In genomic region chr5:102797485-102797884, GRCh38 we compare ENCODE assay signal across 22 cellular contexts.
"Had no signal": no experiment of that assay in that cellular context is flagged by ENCODE, and none has a peak within 500 bp of the region (broad histone marks: within the 10 kb centered on the region; RNA-seq: fewer than 3 reads in every experiment).

No MANE protein-coding gene starts in this region.

- H3K4me3 ChIP-seq: hepatocyte, spleen, upper lobe of left lung had no signal

- H3K36me3 ChIP-seq: spleen, upper lobe of left lung, WERI-Rb-1 had no signal

- H3K27ac ChIP-seq: hepatocyte, spleen, upper lobe of left lung, WERI-Rb-1 had no signal

- H3K9me3 ChIP-seq: spleen, upper lobe of left lung had no signal

- H3K27me3 ChIP-seq: hepatocyte, spleen, upper lobe of left lung had no signal

- ATAC-seq: activated CD8-positive, alpha-beta memory T cell treated with anti-CD3 and anti-CD28 coated beads, Interleukin-2, amount 10 ng/mL, durations not matched to agents 7 days and 5 days; activated CD8-positive, alpha-beta T cell treated with anti-CD3 and anti-CD28 coated beads for 36 hours; left ventricle myocardium superior; naive thymus-derived CD8-positive, alpha-beta T cell; stimulated activated naive CD8-positive, alpha-beta T cell treated with anti-CD3 and anti-CD28 coated beads, Interleukin-15, Interleukin-2, amounts not matched to agents 100 U/mL and 50 U/mL, for 24 hours had no signal

- H3K4me3 Mint-ChIP-seq: activated CD4-positive, alpha-beta T cell treated with anti-CD3 and anti-CD28 coated beads, Interleukin-2, amount 10 ng/mL, durations not matched to agents 7 days and 5 days; activated CD8-positive, alpha-beta memory T cell treated with anti-CD3 and anti-CD28 coated beads, Interleukin-2, amount 10 ng/mL, durations not matched to agents 7 days and 5 days; activated CD8-positive, alpha-beta T cell treated with anti-CD3 and anti-CD28 coated beads for 36 hours; activated naive CD4-positive, alpha-beta T cell treated with anti-CD3 and anti-CD28 coated beads, Interleukin-2, amount 50 U/mL, for 24 hours; mesothelial cell of epicardium; naive thymus-derived CD8-positive, alpha-beta T cell had no signal

- H3K9me3 Mint-ChIP-seq: activated CD4-positive, alpha-beta T cell treated with anti-CD3 and anti-CD28 coated beads, Interleukin-2, amount 10 ng/mL, durations not matched to agents 7 days and 5 days; activated CD8-positive, alpha-beta T cell treated with anti-CD3 and anti-CD28 coated beads for 36 hours; activated naive CD4-positive, alpha-beta T cell treated with anti-CD3 and anti-CD28 coated beads, Interleukin-2, amount 50 U/mL, for 24 hours; mesothelial cell of epicardium; naive thymus-derived CD8-positive, alpha-beta T cell had no signal

- H3K27ac Mint-ChIP-seq: activated CD4-positive, alpha-beta T cell treated with anti-CD3 and anti-CD28 coated beads, Interleukin-2, amount 10 ng/mL, durations not matched to agents 7 days and 5 days; activated CD8-positive, alpha-beta memory T cell treated with anti-CD3 and anti-CD28 coated beads, Interleukin-2, amount 10 ng/mL, durations not matched to agents 7 days and 5 days; activated CD8-positive, alpha-beta T cell treated with anti-CD3 and anti-CD28 coated beads for 36 hours; activated naive CD4-positive, alpha-beta T cell treated with anti-CD3 and anti-CD28 coated beads, Interleukin-2, amount 50 U/mL, for 24 hours; mesothelial cell of epicardium; naive thymus-derived CD8-positive, alpha-beta T cell had no signal

- H3K4me2 ChIP-seq: hepatocyte had no signal

- H2AFZ ChIP-seq: hepatocyte had no signal

- FAIRE-seq: endometrium, TTC549 had no signal

- H3K36me3 Mint-ChIP-seq: mesothelial cell of epicardium had no signal

- H3K27me3 Mint-ChIP-seq: activated CD4-positive, alpha-beta T cell treated with anti-CD3 and anti-CD28 coated beads, Interleukin-2, amount 10 ng/mL, durations not matched to agents 7 days and 5 days; activated CD8-positive, alpha-beta memory T cell treated with anti-CD3 and anti-CD28 coated beads, Interleukin-2, amount 10 ng/mL, durations not matched to agents 7 days and 5 days; activated CD8-positive, alpha-beta T cell treated with anti-CD3 and anti-CD28 coated beads for 36 hours; activated naive CD4-positive, alpha-beta T cell treated with anti-CD3 and anti-CD28 coated beads, Interleukin-2, amount 50 U/mL, for 24 hours; brain; naive thymus-derived CD8-positive, alpha-beta T cell had no signal

- DNase-seq: activated CD4-positive, alpha-beta T cell treated with anti-CD3 and anti-CD28 coated beads, Interleukin-2, amount 10 ng/mL, durations not matched to agents 7 days and 5 days; activated CD4-positive, CD25-positive, alpha-beta regulatory T cell treated with anti-CD3 and anti-CD28 coated beads, Interleukin-2, amount 50 U/mL, for 72 hours; activated CD8-positive, alpha-beta memory T cell treated with anti-CD3 and anti-CD28 coated beads, Interleukin-2, amount 10 ng/mL, durations not matched to agents 7 days and 5 days; activated CD8-positive, alpha-beta T cell treated with anti-CD3 and anti-CD28 coated beads for 36 hours; activated effector memory CD4-positive, alpha-beta T cell treated with anti-CD3 and anti-CD28 coated beads, Interleukin-2, amount 50 U/mL, for 16 hours; activated T-cell treated with anti-CD3 and anti-CD28 coated beads for 4 hours; aorta; left ventricle myocardium superior; mammary epithelial cell; naive thymus-derived CD8-positive, alpha-beta T cell; retina; spleen; stimulated activated CD4-positive, alpha-beta T cell treated with anti-CD3 and anti-CD28 coated beads, Interleukin-4, amount 100 ng/mL, for 4 hours; stimulated activated naive CD8-positive, alpha-beta T cell treated with anti-CD3 and anti-CD28 coated beads, Interleukin-15, Interleukin-2, amounts not matched to agents 100 U/mL and 50 U/mL, for 24 hours; upper lobe of left lung; WERI-Rb-1 had no signal
